24 cellular contexts compared by ENCODE assay signal in the genomic region with DNA sequence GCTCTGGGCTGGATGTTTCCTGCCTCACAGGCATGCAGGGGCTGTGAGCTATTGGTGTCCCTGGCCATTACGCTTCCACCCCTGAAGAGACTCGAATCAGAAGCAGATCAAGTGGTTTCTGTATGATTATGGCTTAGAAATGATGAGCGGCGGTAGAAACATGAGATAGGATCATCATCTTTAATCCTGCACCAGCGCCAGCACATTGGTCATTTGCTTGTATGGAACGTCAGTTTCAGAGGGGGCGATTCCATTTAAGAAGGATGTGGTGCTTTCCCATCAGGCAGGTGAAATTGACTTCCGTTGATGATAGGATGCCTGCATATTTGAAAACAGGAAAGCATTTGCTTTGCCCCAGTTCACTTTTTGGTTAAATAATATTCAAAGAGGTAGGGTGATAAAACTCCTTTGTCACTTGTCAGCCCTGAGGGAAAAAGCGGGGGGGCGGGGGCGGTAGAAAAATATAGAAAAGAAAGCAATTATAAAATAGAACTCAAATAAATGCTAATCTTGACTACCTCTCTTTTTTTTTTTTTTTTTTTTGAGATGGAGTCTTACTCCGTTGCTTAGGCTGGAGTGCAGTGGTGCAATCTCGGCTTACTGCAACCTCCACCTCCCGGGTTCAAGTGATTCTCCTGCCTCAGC.
DNase-seq lines count a peak whose midpoint lies in the region; ATAC-seq and TF ChIP-seq lines count a peak whose summit lies in the region.
"Had no signal": no experiment of that assay in that cellular context is flagged by ENCODE, and none has a peak within 500 bp of the region (broad histone marks: within the 10 kb centered on the region; RNA-seq: fewer than 3 reads in every experiment).

No MANE protein-coding gene starts in this region.

- intact Hi-C loops in left ventricle myocardium inferior (cut with micrococcal nuclease) (no loop called here), Right ventricle myocardium superior (cut with DNase I) (no loop called here)
- intact Hi-C loops in activated CD4-positive, alpha-beta T cell treated with anti-CD3 and anti-CD28 coated beads, Interleukin-2, amount 10 ng/mL, durations not matched to agents 24 days and 14 days (cut with micrococcal nuclease) = no loop called here

- ATAC-seq in Right ventricle myocardium superior (ENCODE audit: poor library complexity) (no peak), SK-N-SH treated with all-trans-retinoic acid at 6 μM for 48 hours (no peak)
- ATAC-seq: HepG2, K562, Right ventricle myocardium inferior had no signal

- H3K4me3 ChIP-seq in left ventricle myocardium inferior = no peak overlapping the region
- no peak overlapping the region for H3K4me3 ChIP-seq in neural progenitor cell
- H3K4me3 ChIP-seq: GM23248, HAP-1, K562, PC-9, SJSA1 had no signal

- H3K4me3 Mint-ChIP-seq in neural progenitor cell = no peak overlapping the region
- H3K4me3 Mint-ChIP-seq in activated CD4-positive, alpha-beta T cell treated with anti-CD3 and anti-CD28 coated beads, Interleukin-2, amount 10 ng/mL, durations not matched to agents 24 days and 14 days = no peak overlapping the region
- H3K4me3 Mint-ChIP-seq: HFFc6 had no signal

- no peak overlapping the region for H3K9ac ChIP-seq in neural progenitor cell
- H3K9ac ChIP-seq: GM23248 had no signal

- no peak for TF ChIP-seq CTCF in left ventricle myocardium inferior (IDR thresholded peaks at IDR 0.05; ENCODE audit: borderline replicate concordance)
- TF ChIP-seq CTCF in neural progenitor cell (IDR thresholded peaks at IDR 0.05) = no peak

- no peaks in the 10 kb centered on the region for H3K9me3 ChIP-seq in left ventricle myocardium inferior (replicated peaks)
- no peaks in the 10 kb centered on the region for H3K9me3 ChIP-seq in neural progenitor cell (ENCODE audit: low read depth)
- H3K9me3 ChIP-seq: HAP-1, SJSA1 had no signal

- no peak overlapping the region for H3K4me2 ChIP-seq in neural progenitor cell
- H3K4me2 ChIP-seq: PC-9 had no signal

- peaks cover 41% of the 10 kb centered on the region for H3K4me1 Mint-ChIP-seq in neural progenitor cell
- H3K4me1 Mint-ChIP-seq in activated CD4-positive, alpha-beta T cell treated with anti-CD3 and anti-CD28 coated beads, Interleukin-2, amount 10 ng/mL, durations not matched to agents 24 days and 14 days = no peaks in the 10 kb centered on the region

- H3K27me3 ChIP-seq in left ventricle myocardium inferior (ENCODE audit: low read depth) (peaks cover 7% of the 10 kb centered on the region), neural progenitor cell (no peaks in the 10 kb centered on the region)

- peaks cover 3% of the 10 kb centered on the region for H3K27me3 Mint-ChIP-seq in neural progenitor cell (ENCODE audit: insufficient read depth, low read depth)
- H3K27me3 Mint-ChIP-seq in activated CD4-positive, alpha-beta T cell treated with anti-CD3 and anti-CD28 coated beads, Interleukin-2, amount 10 ng/mL, durations not matched to agents 24 days and 14 days = no peaks in the 10 kb centered on the region

- no peaks in the 10 kb centered on the region for H3K36me3 ChIP-seq in left ventricle myocardium inferior
- no peaks in the 10 kb centered on the region for H3K36me3 ChIP-seq in neural progenitor cell
- H3K36me3 ChIP-seq: HAP-1, SJSA1 had no signal

- peak overlapping the region; percentile 61 for H3K27ac ChIP-seq in left ventricle myocardium inferior (replicated peaks)
- H3K27ac ChIP-seq in neural progenitor cell = no peak overlapping the region
- H3K27ac ChIP-seq: GM23248, PC-9, SJSA1 had no signal

- H3K27ac Mint-ChIP-seq in neural progenitor cell = peak overlapping the region; percentile 87
- no peak overlapping the region for H3K27ac Mint-ChIP-seq in activated CD4-positive, alpha-beta T cell treated with anti-CD3 and anti-CD28 coated beads, Interleukin-2, amount 10 ng/mL, durations not matched to agents 24 days and 14 days
- H3K27ac Mint-ChIP-seq: HFFc6 had no signal

- no peaks in the 10 kb centered on the region for H4K20me1 ChIP-seq in neural progenitor cell (ENCODE audit: low read depth)

- peak; percentile 30 for DNase-seq in NCI-H748 (lab: John Stamatoyannopoulos, UW; ENCODE audit: unreplicated experiment)
- no peak for DNase-seq in NCI-H748 treated with DMSO at 0.1 percent for 48 hours (lab: John Stamatoyannopoulos, UW)
- DNase-seq in left ventricle myocardium inferior = no peak
- DNase-seq in Right ventricle myocardium superior = no peak
- DNase-seq in neural progenitor cell (ENCODE audit: low spot score) = no peak
- DNase-seq in activated CD4-positive, alpha-beta T cell treated with anti-CD3 and anti-CD28 coated beads, Interleukin-2, amount 10 ng/mL, durations not matched to agents 24 days and 14 days = no peak
- DNase-seq: Calu3, DMS153, GM23248, HFFc6, Kasumi-1, MV-4-11, NCI-H1105, NCI-H1436 treated with DMSO at 0.1 percent for 48 hours, NCI-H187 treated with DMSO at 0.1 percent for 48 hours, NCI-H446, NCI-H526 treated with DMSO at 0.1 percent for 48 hours, PC-9 had no signal

- H3K9me3 Mint-ChIP-seq in neural progenitor cell = peaks cover 3% of the 10 kb centered on the region
- H3K9me3 Mint-ChIP-seq in activated CD4-positive, alpha-beta T cell treated with anti-CD3 and anti-CD28 coated beads, Interleukin-2, amount 10 ng/mL, durations not matched to agents 24 days and 14 days = peaks cover 18% of the 10 kb centered on the region
- H3K9me3 Mint-ChIP-seq: HFFc6 had no signal

- H3K4me1 ChIP-seq in left ventricle myocardium inferior = peaks cover 19% of the 10 kb centered on the region
- peaks cover 13% of the 10 kb centered on the region for H3K4me1 ChIP-seq in neural progenitor cell
- H3K4me1 ChIP-seq: HAP-1, SJSA1 had no signal

- H2AFZ ChIP-seq in neural progenitor cell (replicated peaks) = peak overlapping the region; percentile 93
- H2AFZ ChIP-seq: GM23248, PC-9 had no signal

- no peaks in the 10 kb centered on the region for H3K36me3 Mint-ChIP-seq in neural progenitor cell
- no peaks in the 10 kb centered on the region for H3K36me3 Mint-ChIP-seq in activated CD4-positive, alpha-beta T cell treated with anti-CD3 and anti-CD28 coated beads, Interleukin-2, amount 10 ng/mL, durations not matched to agents 24 days and 14 days (ENCODE audit: low read depth)

- peaks cover 6% of the 10 kb centered on the region for H3F3A ChIP-seq in neural progenitor cell (ENCODE audit: low read depth)

- H3K79me2 ChIP-seq in neural progenitor cell (ENCODE audit: low read depth) = no peaks in the 10 kb centered on the region

TF ChIP-seq in SK-N-SH treated with all-trans-retinoic acid at 6 μM for 48 hours, 23 proteins besides CTCF, POLR2A, EP300 and RAD21:
- TF ChIP-seq ISL1 (CRISPR knock-in tag; IDR thresholded peaks at IDR 0.05) (no peak), ZNF8 (CRISPR knock-in tag; IDR thresholded peaks at IDR 0.05) (no peak), GLIS3 (CRISPR knock-in tag; IDR thresholded peaks at IDR 0.05) (no peak), ZC3H10 (CRISPR knock-in tag; IDR thresholded peaks at IDR 0.05) (no peak), ARNTL (CRISPR knock-in tag; IDR thresholded peaks at IDR 0.05; ENCODE audit: borderline replicate concordance, low read depth) (no peak), ZNF70 (CRISPR knock-in tag; IDR thresholded peaks at IDR 0.05) (no peak), ZNF565 (CRISPR knock-in tag; conservative IDR thresholded peaks at IDR 0.05; ENCODE audit: low read depth) (no peak), RARB (CRISPR knock-in tag; IDR thresholded peaks at IDR 0.05) (no peak)
- TF ChIP-seq, protein P1, sequence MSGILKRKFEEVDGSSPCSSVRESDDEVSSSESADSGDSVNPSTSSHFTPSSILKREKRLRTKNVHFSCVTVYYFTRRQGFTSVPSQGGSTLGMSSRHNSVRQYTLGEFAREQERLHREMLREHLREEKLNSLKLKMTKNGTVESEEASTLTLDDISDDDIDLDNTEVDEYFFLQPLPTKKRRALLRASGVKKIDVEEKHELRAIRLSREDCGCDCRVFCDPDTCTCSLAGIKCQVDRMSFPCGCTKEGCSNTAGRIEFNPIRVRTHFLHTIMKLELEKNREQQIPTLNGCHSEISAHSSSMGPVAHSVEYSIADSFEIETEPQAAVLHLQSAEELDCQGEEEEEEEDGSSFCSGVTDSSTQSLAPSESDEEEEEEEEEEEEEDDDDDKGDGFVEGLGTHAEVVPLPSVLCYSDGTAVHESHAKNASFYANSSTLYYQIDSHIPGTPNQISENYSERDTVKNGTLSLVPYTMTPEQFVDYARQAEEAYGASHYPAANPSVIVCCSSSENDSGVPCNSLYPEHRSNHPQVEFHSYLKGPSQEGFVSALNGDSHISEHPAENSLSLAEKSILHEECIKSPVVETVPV (CRISPR knock-in tag; IDR thresholded peaks at IDR 0.05) = no peak
- TF ChIP-seq, protein P2, sequence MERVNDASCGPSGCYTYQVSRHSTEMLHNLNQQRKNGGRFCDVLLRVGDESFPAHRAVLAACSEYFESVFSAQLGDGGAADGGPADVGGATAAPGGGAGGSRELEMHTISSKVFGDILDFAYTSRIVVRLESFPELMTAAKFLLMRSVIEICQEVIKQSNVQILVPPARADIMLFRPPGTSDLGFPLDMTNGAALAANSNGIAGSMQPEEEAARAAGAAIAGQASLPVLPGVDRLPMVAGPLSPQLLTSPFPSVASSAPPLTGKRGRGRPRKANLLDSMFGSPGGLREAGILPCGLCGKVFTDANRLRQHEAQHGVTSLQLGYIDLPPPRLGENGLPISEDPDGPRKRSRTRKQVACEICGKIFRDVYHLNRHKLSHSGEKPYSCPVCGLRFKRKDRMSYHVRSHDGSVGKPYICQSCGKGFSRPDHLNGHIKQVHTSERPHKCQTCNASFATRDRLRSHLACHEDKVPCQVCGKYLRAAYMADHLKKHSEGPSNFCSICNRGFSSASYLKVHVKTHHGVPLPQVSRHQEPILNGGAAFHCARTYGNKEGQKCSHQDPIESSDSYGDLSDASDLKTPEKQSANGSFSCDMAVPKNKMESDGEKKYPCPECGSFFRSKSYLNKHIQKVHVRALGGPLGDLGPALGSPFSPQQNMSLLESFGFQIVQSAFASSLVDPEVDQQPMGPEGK (CRISPR knock-in tag; IDR thresholded peaks at IDR 0.05; ENCODE audit: borderline replicate concordance) = no peak
- TF ChIP-seq, protein P3, sequence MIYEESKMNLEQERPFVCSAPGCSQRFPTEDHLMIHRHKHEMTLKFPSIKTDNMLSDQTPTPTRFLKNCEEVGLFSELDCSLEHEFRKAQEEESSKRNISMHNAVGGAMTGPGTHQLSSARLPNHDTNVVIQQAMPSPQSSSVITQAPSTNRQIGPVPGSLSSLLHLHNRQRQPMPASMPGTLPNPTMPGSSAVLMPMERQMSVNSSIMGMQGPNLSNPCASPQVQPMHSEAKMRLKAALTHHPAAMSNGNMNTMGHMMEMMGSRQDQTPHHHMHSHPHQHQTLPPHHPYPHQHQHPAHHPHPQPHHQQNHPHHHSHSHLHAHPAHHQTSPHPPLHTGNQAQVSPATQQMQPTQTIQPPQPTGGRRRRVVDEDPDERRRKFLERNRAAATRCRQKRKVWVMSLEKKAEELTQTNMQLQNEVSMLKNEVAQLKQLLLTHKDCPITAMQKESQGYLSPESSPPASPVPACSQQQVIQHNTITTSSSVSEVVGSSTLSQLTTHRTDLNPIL (CRISPR knock-in tag; IDR thresholded peaks at IDR 0.05; ENCODE audit: low read depth) = no peak
